Comparison of ENCODE assay signal across 11 cellular contexts in the genomic region with DNA sequence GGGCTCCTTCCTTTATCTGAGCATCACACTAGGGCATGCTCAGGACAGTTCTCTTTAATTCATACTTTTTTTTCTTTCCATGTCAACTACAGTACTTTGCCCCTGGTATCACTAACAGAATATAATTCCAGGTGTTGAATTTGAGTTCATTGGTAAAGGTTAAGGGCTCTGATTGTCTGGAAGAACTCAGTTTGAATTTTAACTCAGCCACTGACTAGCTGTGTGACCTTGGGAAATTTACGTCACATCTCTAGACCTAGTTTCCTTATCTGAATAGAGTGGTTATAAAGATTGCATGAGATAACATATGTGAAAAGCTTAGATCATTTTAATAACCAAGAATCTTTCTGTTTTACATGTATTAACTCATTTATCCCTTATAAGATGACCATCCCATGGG. TPM values are rescaled to one million over a fixed set of nuclear protein-coding genes. Genes with fewer than 3 reads are reported as not detected.
DNase-seq lines count a peak whose midpoint lies in the region; ATAC-seq and TF ChIP-seq lines count a peak whose summit lies in the region.
"Had no signal": no experiment of that assay in that cellular context is flagged by ENCODE, and none has a peak within 500 bp of the region (broad histone marks: within the 10 kb centered on the region; RNA-seq: fewer than 3 reads in every experiment).

No MANE protein-coding gene starts in this region.

- no peak for TF ChIP-seq EP300 in transverse colon (IDR thresholded peaks at IDR 0.05; ENCODE audit: low read depth)

- in situ Hi-C loops in transverse colon (cut with MboI; ENCODE audit: low pct_ligation_motif_present in 1 of 4, low pct_unique_long_range_greater_than_20kb in 1 of 4, low sequenced_read_pairs in 3 of 4) = no loop called here

- TF ChIP-seq POLR2A in transverse colon (IDR thresholded peaks at IDR 0.05) = no peak

- peaks cover 0 to 4% of the 10 kb centered on the region in 2 donors for H3K9me3 ChIP-seq in transverse colon

- no peak for TF ChIP-seq CTCF in transverse colon (IDR thresholded peaks at IDR 0.05)

- peaks cover 18% of the 10 kb centered on the region for H3K27me3 Mint-ChIP-seq in activated naive CD8-positive, alpha-beta T cell treated with anti-CD3 and anti-CD28 coated beads, Interleukin-2, amount 50 U/mL, for 24 hours
- H3K27me3 Mint-ChIP-seq in activated naive CD8-positive, alpha-beta T cell treated with anti-CD3 and anti-CD28 coated beads for 36 hours = peaks cover 16% of the 10 kb centered on the region
- peaks cover 12% of the 10 kb centered on the region for H3K27me3 Mint-ChIP-seq in T-helper 2 cell treated with Interferon-gamma antibody and Interleukin-4, amounts not matched to agents 5 μg/mL and 100 μg/mL, for 36 hours (ENCODE audit: low read depth)

- ATAC-seq in activated naive CD8-positive, alpha-beta T cell treated with anti-CD3 and anti-CD28 coated beads, Interleukin-2, amount 50 U/mL, for 24 hours = peak; percentile 8
- peak; percentile 31 for ATAC-seq in HG02798 (IDR thresholded peaks at IDR 0.05; ENCODE audit: poor library complexity, unreplicated experiment)
- ATAC-seq: CD8-positive, alpha-beta T cell; left cardiac atrium; Right ventricle myocardium inferior had no signal

- peaks cover 12% of the 10 kb centered on the region for H3K4me1 Mint-ChIP-seq in activated naive CD8-positive, alpha-beta T cell treated with anti-CD3 and anti-CD28 coated beads, Interleukin-2, amount 50 U/mL, for 24 hours
- peaks cover 5% of the 10 kb centered on the region for H3K4me1 Mint-ChIP-seq in activated naive CD8-positive, alpha-beta T cell treated with anti-CD3 and anti-CD28 coated beads for 36 hours
- H3K4me1 Mint-ChIP-seq in T-helper 2 cell treated with Interferon-gamma antibody and Interleukin-4, amounts not matched to agents 5 μg/mL and 100 μg/mL, for 36 hours (ENCODE audit: low read depth) = peaks cover 30% of the 10 kb centered on the region

- H3K27ac ChIP-seq in transverse colon = peak overlapping the region; percentile 61 to 77 (median 70)

- no peak for DNase-seq in activated naive CD8-positive, alpha-beta T cell treated with anti-CD3 and anti-CD28 coated beads, Interleukin-2, amount 50 U/mL, for 24 hours
- DNase-seq in activated naive CD8-positive, alpha-beta T cell treated with anti-CD3 and anti-CD28 coated beads for 36 hours = no peak
- DNase-seq in T-helper 2 cell treated with Interferon-gamma antibody and Interleukin-4, amounts not matched to agents 5 μg/mL and 100 μg/mL, for 36 hours (ENCODE audit: low spot score) = no peak
- DNase-seq in transverse colon (no peak), midbrain (lab: John Stamatoyannopoulos, UW) (no peak), AG20443 (ENCODE audit: low spot score) (no peak), HT-29 (ENCODE audit: low spot score) (no peak)
- DNase-seq: CD8-positive, alpha-beta T cell; left cardiac atrium had no signal

- no peak overlapping the region for H3K27ac Mint-ChIP-seq in activated naive CD8-positive, alpha-beta T cell treated with anti-CD3 and anti-CD28 coated beads, Interleukin-2, amount 50 U/mL, for 24 hours
- no peak overlapping the region for H3K27ac Mint-ChIP-seq in activated naive CD8-positive, alpha-beta T cell treated with anti-CD3 and anti-CD28 coated beads for 36 hours
- peak overlapping the region; percentile 84 for H3K27ac Mint-ChIP-seq in T-helper 2 cell treated with Interferon-gamma antibody and Interleukin-4, amounts not matched to agents 5 μg/mL and 100 μg/mL, for 36 hours
- H3K27ac Mint-ChIP-seq: CD8-positive, alpha-beta T cell had no signal

- H3K4me3 ChIP-seq in transverse colon = no peak overlapping the region

- intact Hi-C loops in transverse colon (cut with DNase I; ENCODE audit: low total_unique reads) = no loop called here

- 47 to 50% methylated on average over 1 of the region's 1 CpG for WGBS in transverse colon (ENCODE audit: low coverage in 1 of 2), 2 donors

- H3K4me1 ChIP-seq in transverse colon = peaks cover 4 to 29% (median 19%) of the 10 kb centered on the region in 4 donors

- H3K36me3 Mint-ChIP-seq in activated naive CD8-positive, alpha-beta T cell treated with anti-CD3 and anti-CD28 coated beads, Interleukin-2, amount 50 U/mL, for 24 hours (ENCODE audit: low read depth) = no peaks in the 10 kb centered on the region
- H3K36me3 Mint-ChIP-seq in activated naive CD8-positive, alpha-beta T cell treated with anti-CD3 and anti-CD28 coated beads for 36 hours = no peaks in the 10 kb centered on the region
- H3K36me3 Mint-ChIP-seq in T-helper 2 cell treated with Interferon-gamma antibody and Interleukin-4, amounts not matched to agents 5 μg/mL and 100 μg/mL, for 36 hours (ENCODE audit: low read depth) = peaks cover 4% of the 10 kb centered on the region
- H3K36me3 Mint-ChIP-seq: CD8-positive, alpha-beta T cell had no signal

- no peaks in the 10 kb centered on the region for H3K9me3 Mint-ChIP-seq in activated naive CD8-positive, alpha-beta T cell treated with anti-CD3 and anti-CD28 coated beads, Interleukin-2, amount 50 U/mL, for 24 hours
- no peaks in the 10 kb centered on the region for H3K9me3 Mint-ChIP-seq in activated naive CD8-positive, alpha-beta T cell treated with anti-CD3 and anti-CD28 coated beads for 36 hours
- H3K9me3 Mint-ChIP-seq in T-helper 2 cell treated with Interferon-gamma antibody and Interleukin-4, amounts not matched to agents 5 μg/mL and 100 μg/mL, for 36 hours = no peaks in the 10 kb centered on the region
- H3K9me3 Mint-ChIP-seq: CD8-positive, alpha-beta T cell had no signal

- H3K27me3 ChIP-seq in transverse colon = no peaks in the 10 kb centered on the region

- no peaks in the 10 kb centered on the region for H3K36me3 ChIP-seq in transverse colon

- H3K4me3 Mint-ChIP-seq in activated naive CD8-positive, alpha-beta T cell treated with anti-CD3 and anti-CD28 coated beads, Interleukin-2, amount 50 U/mL, for 24 hours = no peak overlapping the region
- H3K4me3 Mint-ChIP-seq in activated naive CD8-positive, alpha-beta T cell treated with anti-CD3 and anti-CD28 coated beads for 36 hours = no peak overlapping the region
- H3K4me3 Mint-ChIP-seq in T-helper 2 cell treated with Interferon-gamma antibody and Interleukin-4, amounts not matched to agents 5 μg/mL and 100 μg/mL, for 36 hours = peak overlapping the region; percentile 68
- H3K4me3 Mint-ChIP-seq: CD8-positive, alpha-beta T cell had no signal

RNA-seq across cellular contexts. Expression of gene ZC3H12C, which starts 15.9 kb away (rescaled TPM):
- total RNA-seq in activated naive CD8-positive, alpha-beta T cell treated with anti-CD3 and anti-CD28 coated beads for 36 hours = under 1 TPM; 0.10 to 0.20 TPM
- total RNA-seq in transverse colon = 10 to 100 TPM in 2 of 4 donors, 1 to 10 TPM in 2; 6.4 to 21.2 (median 14.4) TPM
- 0.43 and 0.55 TPM in 2 replicates for total RNA-seq in HT-29 (2014; rRNA removed; shearing (Covaris generic))
- total RNA-seq: CD8-positive, alpha-beta T cell had no signal
